2 cellular contexts compared by ENCODE assay signal in the genomic region with DNA sequence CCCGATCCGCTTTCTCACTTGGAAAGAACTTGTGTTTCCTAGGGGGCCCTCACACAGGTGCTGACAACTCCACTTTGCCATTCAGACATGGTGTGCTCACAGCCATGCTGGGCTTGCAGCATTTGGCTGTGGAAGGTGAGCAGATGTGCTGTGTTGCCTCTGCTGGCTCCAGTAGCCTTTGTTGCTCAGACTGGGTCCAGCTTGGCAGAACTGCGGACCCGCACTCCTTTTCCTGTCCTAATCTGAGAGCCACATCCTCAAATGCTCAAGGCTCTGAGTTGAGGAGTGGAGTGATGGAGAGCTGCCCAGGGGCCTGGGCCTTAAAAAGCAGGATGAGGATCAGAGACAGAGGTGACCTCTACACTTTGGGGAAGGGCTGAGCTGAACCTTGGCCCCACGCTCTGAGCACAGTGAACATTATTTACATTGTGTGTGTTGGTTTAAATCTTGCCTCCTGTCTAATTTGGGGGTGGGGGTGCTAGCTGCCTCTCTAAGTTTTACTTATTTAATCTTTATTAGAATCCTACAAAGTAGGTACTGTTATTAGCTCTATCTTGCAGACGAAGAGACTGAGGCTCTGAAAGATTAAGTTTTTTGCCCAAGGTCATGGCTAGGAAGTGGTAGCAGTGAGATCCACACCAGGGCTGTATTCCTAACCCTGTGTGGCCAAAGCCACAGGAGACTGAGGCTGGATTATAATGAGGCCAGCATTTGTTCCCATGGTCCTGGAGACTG.
TF ChIP-seq lines count a peak whose summit lies in the region.

No MANE protein-coding gene starts in this region.

TF ChIP-seq in WTC11, 78 proteins besides CTCF, POLR2A, EP300 and RAD21 (continues in another document):
- TF ChIP-seq ZNF138 (CRISPR knock-in tag; conservative IDR thresholded peaks at IDR 0.05) (no peak), ZSCAN18 (CRISPR knock-in tag; IDR thresholded peaks at IDR 0.05) (no peak), ZNF532 (CRISPR knock-in tag; IDR thresholded peaks at IDR 0.05; ENCODE audit: borderline replicate concordance) (no peak), NFE2L1 (CRISPR knock-in tag; IDR thresholded peaks at IDR 0.05) (no peak), NR2C2 (CRISPR knock-in tag; IDR thresholded peaks at IDR 0.05) (no peak), ESRRA (CRISPR knock-in tag; IDR thresholded peaks at IDR 0.05; ENCODE audit: borderline replicate concordance) (no peak)
- TF ChIP-seq, protein P1, sequence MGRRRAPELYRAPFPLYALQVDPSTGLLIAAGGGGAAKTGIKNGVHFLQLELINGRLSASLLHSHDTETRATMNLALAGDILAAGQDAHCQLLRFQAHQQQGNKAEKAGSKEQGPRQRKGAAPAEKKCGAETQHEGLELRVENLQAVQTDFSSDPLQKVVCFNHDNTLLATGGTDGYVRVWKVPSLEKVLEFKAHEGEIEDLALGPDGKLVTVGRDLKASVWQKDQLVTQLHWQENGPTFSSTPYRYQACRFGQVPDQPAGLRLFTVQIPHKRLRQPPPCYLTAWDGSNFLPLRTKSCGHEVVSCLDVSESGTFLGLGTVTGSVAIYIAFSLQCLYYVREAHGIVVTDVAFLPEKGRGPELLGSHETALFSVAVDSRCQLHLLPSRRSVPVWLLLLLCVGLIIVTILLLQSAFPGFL (CRISPR knock-in tag; IDR thresholded peaks at IDR 0.05; ENCODE audit: borderline replicate concordance): no peak
- TF ChIP-seq, protein P2, sequence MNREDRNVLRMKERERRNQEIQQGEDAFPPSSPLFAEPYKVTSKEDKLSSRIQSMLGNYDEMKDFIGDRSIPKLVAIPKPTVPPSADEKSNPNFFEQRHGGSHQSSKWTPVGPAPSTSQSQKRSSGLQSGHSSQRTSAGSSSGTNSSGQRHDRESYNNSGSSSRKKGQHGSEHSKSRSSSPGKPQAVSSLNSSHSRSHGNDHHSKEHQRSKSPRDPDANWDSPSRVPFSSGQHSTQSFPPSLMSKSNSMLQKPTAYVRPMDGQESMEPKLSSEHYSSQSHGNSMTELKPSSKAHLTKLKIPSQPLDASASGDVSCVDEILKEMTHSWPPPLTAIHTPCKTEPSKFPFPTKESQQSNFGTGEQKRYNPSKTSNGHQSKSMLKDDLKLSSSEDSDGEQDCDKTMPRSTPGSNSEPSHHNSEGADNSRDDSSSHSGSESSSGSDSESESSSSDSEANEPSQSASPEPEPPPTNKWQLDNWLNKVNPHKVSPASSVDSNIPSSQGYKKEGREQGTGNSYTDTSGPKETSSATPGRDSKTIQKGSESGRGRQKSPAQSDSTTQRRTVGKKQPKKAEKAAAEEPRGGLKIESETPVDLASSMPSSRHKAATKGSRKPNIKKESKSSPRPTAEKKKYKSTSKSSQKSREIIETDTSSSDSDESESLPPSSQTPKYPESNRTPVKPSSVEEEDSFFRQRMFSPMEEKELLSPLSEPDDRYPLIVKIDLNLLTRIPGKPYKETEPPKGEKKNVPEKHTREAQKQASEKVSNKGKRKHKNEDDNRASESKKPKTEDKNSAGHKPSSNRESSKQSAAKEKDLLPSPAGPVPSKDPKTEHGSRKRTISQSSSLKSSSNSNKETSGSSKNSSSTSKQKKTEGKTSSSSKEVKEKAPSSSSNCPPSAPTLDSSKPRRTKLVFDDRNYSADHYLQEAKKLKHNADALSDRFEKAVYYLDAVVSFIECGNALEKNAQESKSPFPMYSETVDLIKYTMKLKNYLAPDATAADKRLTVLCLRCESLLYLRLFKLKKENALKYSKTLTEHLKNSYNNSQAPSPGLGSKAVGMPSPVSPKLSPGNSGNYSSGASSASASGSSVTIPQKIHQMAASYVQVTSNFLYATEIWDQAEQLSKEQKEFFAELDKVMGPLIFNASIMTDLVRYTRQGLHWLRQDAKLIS (CRISPR knock-in tag; IDR thresholded peaks at IDR 0.05; ENCODE audit: borderline replicate concordance): no peak
- TF ChIP-seq, protein P3, sequence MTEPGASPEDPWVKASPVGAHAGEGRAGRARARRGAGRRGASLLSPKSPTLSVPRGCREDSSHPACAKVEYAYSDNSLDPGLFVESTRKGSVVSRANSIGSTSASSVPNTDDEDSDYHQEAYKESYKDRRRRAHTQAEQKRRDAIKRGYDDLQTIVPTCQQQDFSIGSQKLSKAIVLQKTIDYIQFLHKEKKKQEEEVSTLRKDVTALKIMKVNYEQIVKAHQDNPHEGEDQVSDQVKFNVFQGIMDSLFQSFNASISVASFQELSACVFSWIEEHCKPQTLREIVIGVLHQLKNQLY (CRISPR knock-in tag; IDR thresholded peaks at IDR 0.05): no peak

TF ChIP-seq in liver, 16 proteins besides CTCF, POLR2A, EP300 and RAD21:
- TF ChIP-seq EGR1 (IDR thresholded peaks at IDR 0.05; ENCODE audit: low read depth in 2 of 2): no peak
- TF ChIP-seq HNF4A (conservative IDR thresholded peaks at IDR 0.05): peak; percentile 92 to 94
- TF ChIP-seq, protein P4, sequence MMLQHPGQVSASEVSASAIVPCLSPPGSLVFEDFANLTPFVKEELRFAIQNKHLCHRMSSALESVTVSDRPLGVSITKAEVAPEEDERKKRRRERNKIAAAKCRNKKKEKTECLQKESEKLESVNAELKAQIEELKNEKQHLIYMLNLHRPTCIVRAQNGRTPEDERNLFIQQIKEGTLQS (IDR thresholded peaks at IDR 0.05): no peak
- peak; percentile 86 for TF ChIP-seq SP1 (IDR thresholded peaks at IDR 0.05)
- peak; percentile 39 for TF ChIP-seq ZBTB33 (IDR thresholded peaks at IDR 0.05)
- TF ChIP-seq, protein P5, sequence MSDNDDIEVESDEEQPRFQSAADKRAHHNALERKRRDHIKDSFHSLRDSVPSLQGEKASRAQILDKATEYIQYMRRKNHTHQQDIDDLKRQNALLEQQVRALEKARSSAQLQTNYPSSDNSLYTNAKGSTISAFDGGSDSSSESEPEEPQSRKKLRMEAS (IDR thresholded peaks at IDR 0.05): peak; percentile 74
- peak; percentile 64 for TF ChIP-seq FOXA1 (IDR thresholded peaks at IDR 0.05)
- peak; percentile 82 for TF ChIP-seq FOXA2 (IDR thresholded peaks at IDR 0.05)
- TF ChIP-seq NR2F2 (IDR thresholded peaks at IDR 0.05): peak; percentile 47
- TF ChIP-seq RXRA (IDR thresholded peaks at IDR 0.05): peak; percentile 82 to 85
- no peak for TF ChIP-seq TAF1 (conservative IDR thresholded peaks at IDR 0.05)
- no peak for TF ChIP-seq GABPA (IDR thresholded peaks at IDR 0.05 in 1 of 2, conservative IDR thresholded peaks at IDR 0.05 in 1 of 2)
- peak in 1 of 2 donors; percentile 65 for TF ChIP-seq JUND (IDR thresholded peaks at IDR 0.05)
- TF ChIP-seq YY1 (IDR thresholded peaks at IDR 0.05): peak; percentile 44
- peak; percentile 72 for TF ChIP-seq HNF4G (IDR thresholded peaks at IDR 0.05)
- peak; percentile 39 for TF ChIP-seq REST (IDR thresholded peaks at IDR 0.05)
